In genomic region chr3:146159616-146160232, GRCh38 we compare ENCODE assay signal across 8 cellular contexts. TPM values are rescaled to one million over a fixed set of nuclear protein-coding genes. Genes with fewer than 3 reads are reported as not detected.
A peak's percentile ranks its signal among the peaks of the same experiment; 100 is the strongest.
DNase-seq lines count a peak whose midpoint lies in the region; ATAC-seq lines count a peak whose summit lies in the region.

No MANE protein-coding gene starts in this region.

- H3K9me3 Mint-ChIP-seq in activated naive CD8-positive, alpha-beta T cell treated with anti-CD3 and anti-CD28 coated beads, Interleukin-2, amount 50 U/mL, for 24 hours: peaks cover 4% of the 10 kb centered on the region
- H3K9me3 Mint-ChIP-seq in immature natural killer cell: peaks cover 0 to 17% (median 8%) of the 10 kb centered on the region in 6 donors
- H3K9me3 Mint-ChIP-seq in stimulated activated naive CD8-positive, alpha-beta T cell treated with anti-CD3 and anti-CD28 coated beads, Interleukin-15, amount 100 ng/mL, for 72 hours: no peaks in the 10 kb centered on the region

- peak; percentile 51 for DNase-seq in DMS 273 (lab: John Stamatoyannopoulos, UW; ENCODE audit: unreplicated experiment)
- no peak for DNase-seq in DMS 273 treated with DMSO at 0.1 percent for 48 hours (lab: John Stamatoyannopoulos, UW)
- no peak for DNase-seq in activated naive CD8-positive, alpha-beta T cell treated with anti-CD3 and anti-CD28 coated beads, Interleukin-2, amount 50 U/mL, for 24 hours
- no peak for DNase-seq in immature natural killer cell
- no peak for DNase-seq in stimulated activated naive CD8-positive, alpha-beta T cell treated with anti-CD3 and anti-CD28 coated beads, Interleukin-15, amount 100 ng/mL, for 72 hours
- no peak for DNase-seq in anterior cingulate cortex (lab: John Stamatoyannopoulos, UW)

- H3K36me3 Mint-ChIP-seq in activated naive CD8-positive, alpha-beta T cell treated with anti-CD3 and anti-CD28 coated beads, Interleukin-2, amount 50 U/mL, for 24 hours (ENCODE audit: low read depth): no peaks in the 10 kb centered on the region
- H3K36me3 Mint-ChIP-seq in immature natural killer cell: peaks cover 0 to 4% (median 4%) of the 10 kb centered on the region in 3 donors

- no peak for ATAC-seq in activated naive CD8-positive, alpha-beta T cell treated with anti-CD3 and anti-CD28 coated beads, Interleukin-2, amount 50 U/mL, for 24 hours
- no peak for ATAC-seq in stimulated activated naive CD8-positive, alpha-beta T cell treated with anti-CD3 and anti-CD28 coated beads, Interleukin-15, amount 100 ng/mL, for 72 hours
- ATAC-seq in HG03460 (IDR thresholded peaks at IDR 0.05; ENCODE audit: unreplicated experiment): no peak
- ATAC-seq in GM18907 (IDR thresholded peaks at IDR 0.05; ENCODE audit: unreplicated experiment): no peak

- H3K27ac Mint-ChIP-seq in activated naive CD8-positive, alpha-beta T cell treated with anti-CD3 and anti-CD28 coated beads, Interleukin-2, amount 50 U/mL, for 24 hours: no peak overlapping the region
- no peak overlapping the region for H3K27ac Mint-ChIP-seq in immature natural killer cell
- peak overlapping the region in 1 of 2 donors; percentile 50 for H3K27ac Mint-ChIP-seq in stimulated activated naive CD8-positive, alpha-beta T cell treated with anti-CD3 and anti-CD28 coated beads, Interleukin-15, amount 100 ng/mL, for 72 hours

- peak overlapping the region; percentile 68 for H3K4me3 Mint-ChIP-seq in activated naive CD8-positive, alpha-beta T cell treated with anti-CD3 and anti-CD28 coated beads, Interleukin-2, amount 50 U/mL, for 24 hours
- peak overlapping the region in 4 of 5 donors; percentile 15 to 75 (median 59) for H3K4me3 Mint-ChIP-seq in immature natural killer cell
- H3K4me3 Mint-ChIP-seq in stimulated activated naive CD8-positive, alpha-beta T cell treated with anti-CD3 and anti-CD28 coated beads, Interleukin-15, amount 100 ng/mL, for 72 hours: peak overlapping the region; percentile 64 to 65

- H3K27me3 Mint-ChIP-seq in activated naive CD8-positive, alpha-beta T cell treated with anti-CD3 and anti-CD28 coated beads, Interleukin-2, amount 50 U/mL, for 24 hours: peaks cover 52% of the 10 kb centered on the region
- H3K27me3 Mint-ChIP-seq in immature natural killer cell (ENCODE audit: low read depth in 3 of 3): peaks cover 12 to 19% (median 14%) of the 10 kb centered on the region in 3 donors
- H3K27me3 Mint-ChIP-seq in stimulated activated naive CD8-positive, alpha-beta T cell treated with anti-CD3 and anti-CD28 coated beads, Interleukin-15, amount 100 ng/mL, for 72 hours: peaks cover 72% of the 10 kb centered on the region

- peaks cover 16% of the 10 kb centered on the region for H3K4me1 Mint-ChIP-seq in activated naive CD8-positive, alpha-beta T cell treated with anti-CD3 and anti-CD28 coated beads, Interleukin-2, amount 50 U/mL, for 24 hours
- H3K4me1 Mint-ChIP-seq in immature natural killer cell: peaks cover 4 to 16% of the 10 kb centered on the region in 2 donors
- H3K4me1 Mint-ChIP-seq in stimulated activated naive CD8-positive, alpha-beta T cell treated with anti-CD3 and anti-CD28 coated beads, Interleukin-15, amount 100 ng/mL, for 72 hours: peaks cover 11% of the 10 kb centered on the region

RNA-seq across cellular contexts. Expression of gene PLOD2, which starts 1.3 kb away (rescaled TPM):
- not detected for polyA plus RNA-seq in immature natural killer cell
